Comparison of ENCODE assay signal across 27 cellular contexts in the genomic region with DNA sequence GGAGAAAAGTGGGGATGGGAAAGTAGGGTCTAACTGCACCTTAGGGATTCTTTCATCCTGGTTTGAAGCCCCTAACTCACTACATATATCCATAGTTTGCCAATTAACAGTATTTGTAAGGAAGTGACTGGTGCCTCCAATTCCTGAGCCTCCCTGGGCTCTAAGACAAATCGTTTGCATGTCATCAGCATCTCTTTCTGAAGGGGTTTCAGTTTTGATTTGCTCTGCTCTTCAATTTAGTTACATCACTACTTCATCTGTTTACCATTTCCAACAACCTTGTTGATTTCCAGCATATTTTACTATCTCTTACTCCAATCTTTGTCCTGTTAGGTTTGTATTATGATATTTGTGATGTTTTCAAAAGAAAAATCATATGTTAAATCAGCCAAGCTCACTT. TPM values are rescaled to one million over a fixed set of nuclear protein-coding genes. Genes with fewer than 3 reads are reported as not detected.
"Had no signal": no experiment of that assay in that cellular context is flagged by ENCODE, and none has a peak within 500 bp of the region (broad histone marks: within the 10 kb centered on the region; RNA-seq: fewer than 3 reads in every experiment).

No MANE protein-coding gene starts in this region.

- H3K36me3 Mint-ChIP-seq: IgD-negative memory B cell had no signal

- H3K4me1 Mint-ChIP-seq: IgD-negative memory B cell had no signal

- H3K9me2 ChIP-seq: SK-N-SH had no signal

- H3K4me3 ChIP-seq: K562 had no signal

- H3K9me3 Mint-ChIP-seq: IgD-negative memory B cell had no signal

- DNase-seq: Kasumi-1; MV-4-11; NCI-H1048; NCI-H1105; NCI-H1417; NCI-H1436 treated with DMSO at 0.1 percent for 48 hours; NCI-H1694 treated with DMSO at 0.1 percent for 48 hours; NCI-H1930; NCI-H2081; NCI-H2107; NCI-H2227 treated with DMSO at 0.1 percent for 48 hours; NCI-H524; NCI-H526 treated with DMSO at 0.1 percent for 48 hours; NCI-H774; NK-92 treated with Interleukin-12 subunit alpha and Interleukin-12 subunit beta, amount 100 ng/mL, for 24 hours; PC-3; SHP77; SK-N-SH; SW 1271; T-helper 1 cell had no signal

- FAIRE-seq: HepG2, K562 had no signal

- H3K9ac ChIP-seq: KMS-11, SK-N-SH had no signal

- H3K9me3 ChIP-seq: SK-N-SH had no signal

- H3K4me2 ChIP-seq: KMS-11, SK-N-SH had no signal

- H3K27ac ChIP-seq: KMS-11, RWPE1 had no signal

- ATAC-seq: HepG2, K562, Panc1, PC-3 had no signal

- H3K4me3 Mint-ChIP-seq: IgD-negative memory B cell had no signal

- H3K27ac Mint-ChIP-seq: IgD-negative memory B cell had no signal

RNA-seq across cellular contexts. Expression of a gene that starts 15.5 kb away (rescaled TPM):
- total RNA-seq: OCI-LY7 had no signal
- polyA plus RNA-seq: HepG2 had no signal
